In the genomic region with DNA sequence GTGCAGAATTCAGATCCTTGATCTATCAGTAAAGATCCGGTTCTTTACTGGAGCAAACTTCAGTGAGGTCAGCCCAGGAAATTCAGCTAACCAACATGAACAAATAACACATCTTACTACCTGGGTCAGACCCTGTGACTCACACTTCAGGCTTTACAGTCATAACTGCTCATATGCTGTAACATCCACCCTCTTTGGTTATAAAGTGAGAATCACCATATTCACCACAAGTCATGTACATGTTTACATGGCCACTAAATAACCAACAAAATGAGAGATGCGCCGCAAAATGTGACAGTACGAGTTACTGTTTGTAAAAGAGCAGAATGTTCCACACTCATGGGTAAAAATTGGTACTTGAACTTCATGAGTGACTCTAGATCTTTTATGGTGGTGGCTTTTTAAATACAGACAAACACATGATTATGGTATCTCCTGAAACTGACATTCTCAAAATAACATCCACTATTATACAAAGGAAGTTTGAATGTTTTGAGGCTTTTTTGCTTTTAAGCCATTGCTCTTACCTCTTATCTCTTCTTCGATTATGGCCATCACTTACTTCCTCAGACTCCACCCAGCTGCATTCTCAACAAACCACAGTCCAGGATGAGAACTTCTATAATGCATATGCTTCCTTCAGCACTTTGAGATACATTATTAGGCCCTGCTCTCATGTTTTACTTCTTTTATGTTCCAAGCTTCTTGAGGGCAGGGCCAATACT, we compare ENCODE assay signal across 8 cellular contexts.
DNase-seq lines count a peak whose midpoint lies in the region; ATAC-seq and TF ChIP-seq lines count a peak whose summit lies in the region.

No MANE protein-coding gene starts in this region.

- peaks cover 15% of the 10 kb centered on the region; the same call in 1 of the 2 replicates for H3F3A ChIP-seq in GM23248 (ENCODE audit: insufficient read depth)

- TF ChIP-seq CTCF in AG04450 (IDR thresholded peaks at IDR 0.05; ENCODE audit: low read depth, low read length): no peak
- TF ChIP-seq CTCF in fibroblast of mammary gland (conservative IDR thresholded peaks at IDR 0.05; ENCODE audit: control insufficient read depth, insufficient read depth, low read depth, low read length): no peak

- no peaks in the 10 kb centered on the region for H3K79me2 ChIP-seq in GM23248 (ENCODE audit: insufficient read depth)
- H3K79me2 ChIP-seq in Karpas-422 (ENCODE audit: low read length): no peaks in the 10 kb centered on the region

- no peaks in the 10 kb centered on the region for H4K20me1 ChIP-seq in GM23248 (ENCODE audit: insufficient read depth)
- H4K20me1 ChIP-seq in Karpas-422 (ENCODE audit: insufficient read depth, low read depth, low read length): no peaks in the 10 kb centered on the region

- H3K36me3 ChIP-seq in GM23248 (ENCODE audit: low read depth): no peaks in the 10 kb centered on the region
- H3K36me3 ChIP-seq in Karpas-422 (ENCODE audit: insufficient read depth, low read length): no peaks in the 10 kb centered on the region

- H3K9ac ChIP-seq in GM23248: no peak overlapping the region
- H3K9ac ChIP-seq in Karpas-422 (ENCODE audit: low read length): no peak overlapping the region

- CTCF ChIA-PET in AG04450 (lab: Charles Lee): no interaction called here

- H3K4me1 ChIP-seq in GM23248 (ENCODE audit: insufficient read depth) (peaks cover 28% of the 10 kb centered on the region), Karpas-422 (ENCODE audit: low read length) (no peaks in the 10 kb centered on the region)

- H3K9me2 ChIP-seq in GM23248 (ENCODE audit: insufficient read depth) (0 out of 2 replicates have a peak, but pooled peaks cover 6% of the 10 kb centered on the region), Karpas-422 (replicated peaks; ENCODE audit: insufficient read depth, low read length) (no peaks in the 10 kb centered on the region)

- no peak overlapping the region for H3K4me2 ChIP-seq in GM23248 (ENCODE audit: unreplicated experiment)
- no peak overlapping the region for H3K4me2 ChIP-seq in Karpas-422 (ENCODE audit: low read depth, low read length, poor library complexity, severe bottlenecking)

- H2AFZ ChIP-seq in GM23248 (0 out of 2 replicates have a peak overlapping the region, but pooled peaks have one; percentile 25), Karpas-422 (ENCODE audit: low read length) (no peak overlapping the region)

- H3K27me3 ChIP-seq in AG04450 (ENCODE audit: control insufficient read depth, insufficient read depth, low read length) (no peaks in the 10 kb centered on the region), GM23248 (replicated peaks; ENCODE audit: insufficient read depth) (no peaks in the 10 kb centered on the region), Karpas-422 (ENCODE audit: low read length) (no peaks in the 10 kb centered on the region)

- H3K9me3 ChIP-seq in AG04450 (ENCODE audit: control insufficient read depth, insufficient read depth, low read length) (no peaks in the 10 kb centered on the region), GM23248 (ENCODE audit: low read depth) (no peaks in the 10 kb centered on the region), Karpas-422 (ENCODE audit: low read length) (no peaks in the 10 kb centered on the region)

- H3K4me3 ChIP-seq in AG04450 (ENCODE audit: low read depth, low read length): no peak overlapping the region
- H3K4me3 ChIP-seq in GM23248: no peak overlapping the region
- H3K4me3 ChIP-seq in fibroblast of mammary gland (ENCODE audit: control insufficient read depth, low read depth, low read length): no peak overlapping the region
- H3K4me3 ChIP-seq in Karpas-422 (ENCODE audit: low read length): no peak overlapping the region

- no peak for ATAC-seq in HG02678 (IDR thresholded peaks at IDR 0.05; ENCODE audit: unreplicated experiment)

- DNase-seq in AG04450 (ENCODE audit: low read depth, low spot score) (peak; percentile 50), GM23248 (peak; percentile 86), T-helper 22 cell (ENCODE audit: low read depth) (peak; percentile 27), fibroblast of mammary gland (ENCODE audit: low read depth) (peak; percentile 95), Karpas-422 (no peak), GDM1 (lab: John Stamatoyannopoulos, UW) (no peak), NOMO-1 treated with DMSO at 0.1 percent for 48 hours (lab: John Stamatoyannopoulos, UW; ENCODE audit: unreplicated experiment) (no peak)

- 79 to 87% methylated on average over 5 of the region's 5 CpGs for WGBS in GM23248 (ENCODE audit: low coverage in 1 of 2, low lambda C conversion rate in 2 of 2, missing lambda C conversion rate in 2 of 2), 2 experiments

- H3K27ac ChIP-seq in AG04450 (ENCODE audit: low read depth, low read length): no peak overlapping the region
- H3K27ac ChIP-seq in GM23248: peak overlapping the region; percentile 5; the same call in 1 of the 2 replicates
- H3K27ac ChIP-seq in Karpas-422 (ENCODE audit: low read length): no peak overlapping the region

- in situ Hi-C loops in GM23248 (cut with MboI): no loop called here

- POLR2A ChIA-PET in AG04450 (lab: Yijun Ruan, JAX): no interaction called here

Comparison
In these comparisons a context has a peak if more than half of its experiments do, and no peak if none do; other contexts are left out.
1. DNase-seq: peak in AG04450 (single experiment), GM23248 (single experiment), T-helper 22 cell (single experiment) and fibroblast of mammary gland (single experiment); none in Karpas-422 (single experiment), GDM1 (single experiment) and NOMO-1 treated with DMSO at 0.1 percent for 48 hours (single experiment).